1 cellular context compared by ENCODE assay signal in genomic region chr21:14864211-14865021, GRCh38.
A peak's percentile ranks its signal among the peaks of the same experiment; 100 is the strongest.
TF ChIP-seq lines count a peak whose summit lies in the region.

No MANE protein-coding gene starts in this region.

TF ChIP-seq in GM12878, 131 proteins besides CTCF, POLR2A, EP300 and RAD21 (continued from another document and continues in another):
- TF ChIP-seq ZBTB33 (IDR thresholded peaks at IDR 0.05) (no peak), REST (IDR thresholded peaks at IDR 0.05; ENCODE audit: low read depth, low read length) (no peak), ZBTB11 (CRISPR knock-in tag; IDR thresholded peaks at IDR 0.05) (no peak), SP1 (IDR thresholded peaks at IDR 0.05; ENCODE audit: low read depth, low read length) (no peak), ZBTB40 (IDR thresholded peaks at IDR 0.05; ENCODE audit: borderline replicate concordance) (no peak), MLLT1 (IDR thresholded peaks at IDR 0.05) (0 out of 2 replicates have a peak, but pooled peaks have one; percentile 17), TARDBP (IDR thresholded peaks at IDR 0.05; ENCODE audit: borderline replicate concordance) (no peak), CREM (IDR thresholded peaks at IDR 0.05; ENCODE audit: low read depth) (no peak), POLR2AphosphoS5 (IDR thresholded peaks at IDR 0.05; ENCODE audit: low read length) (no peak), HCFC1 (IDR thresholded peaks at IDR 0.05; ENCODE audit: low read length) (no peak), MEF2A (IDR thresholded peaks at IDR 0.05; ENCODE audit: insufficient read depth, low read depth, low read length) (0 out of 2 replicates have a peak, but pooled peaks have one; percentile 4), CBX5 (IDR thresholded peaks at IDR 0.05; ENCODE audit: low read depth) (peak; percentile 71; the same call in 1 of the 2 replicates), GABPA (IDR thresholded peaks at IDR 0.05; ENCODE audit: low read depth) (no peak), PML (IDR thresholded peaks at IDR 0.05; ENCODE audit: low read length) (no peak), FOS (IDR thresholded peaks at IDR 0.05; ENCODE audit: borderline replicate concordance, extremely low read depth, insufficient read length) (no peak), PKNOX1 (IDR thresholded peaks at IDR 0.05) (no peak), CUX1 (IDR thresholded peaks at IDR 0.05; ENCODE audit: insufficient replicate concordance, low read depth, low read length) (no peak), ZNF217 (IDR thresholded peaks at IDR 0.05) (no peak), KAT2A (conservative IDR thresholded peaks at IDR 0.05; ENCODE audit: control insufficient read depth, low read depth, low read length) (no peak), BRCA1 (IDR thresholded peaks at IDR 0.05; ENCODE audit: low read depth, low read length) (no peak), ESRRA (IDR thresholded peaks at IDR 0.05; ENCODE audit: low read length) (no peak), RFX5 (IDR thresholded peaks at IDR 0.05; ENCODE audit: low read depth, low read length) (no peak), SPI1 (IDR thresholded peaks at IDR 0.05; ENCODE audit: borderline replicate concordance, insufficient read depth, low read depth, low read length) (no peak), YY1 (IDR thresholded peaks at IDR 0.05; ENCODE audit: low read depth, low read length) (peak; percentile 65; the same call in 1 of the 2 replicates), MYC (IDR thresholded peaks at IDR 0.05; ENCODE audit: insufficient read depth, insufficient read length, insufficient replicate concordance, low read length, severe bottlenecking) (no peak), IRF4 (IDR thresholded peaks at IDR 0.05; ENCODE audit: low read depth, low read length) (peak; percentile 37; the same call in 1 of the 2 replicates), HSF1 (IDR thresholded peaks at IDR 0.05; ENCODE audit: low read depth, low read length) (no peak), SUPT20H (IDR thresholded peaks at IDR 0.05; ENCODE audit: borderline replicate concordance, control insufficient read depth, low read depth, low read length) (no peak), HDGF (IDR thresholded peaks at IDR 0.05) (no peak), TCF7 (IDR thresholded peaks at IDR 0.05; ENCODE audit: borderline replicate concordance) (0 out of 2 replicates have a peak, but pooled peaks have one; percentile 17), EZH2 (IDR thresholded peaks at IDR 0.05; ENCODE audit: borderline replicate concordance, control insufficient read depth, low read depth, low read length) (no peak), HDAC2 (IDR thresholded peaks at IDR 0.05) (no peak)
